ENCODE assay signal across 8 cellular contexts in genomic region chr13:50080856-50081105, GRCh38.
DNase-seq lines count a peak whose midpoint lies in the region; ATAC-seq and TF ChIP-seq lines count a peak whose summit lies in the region.

No MANE protein-coding gene starts in this region.

- TF ChIP-seq CTCF in C4-2B (conservative IDR thresholded peaks at IDR 0.05) (no peak), astrocyte of the spinal cord (IDR thresholded peaks at IDR 0.05; ENCODE audit: low read depth, low read length) (no peak), right lobe of liver (IDR thresholded peaks at IDR 0.05) (no peak), upper lobe of left lung (IDR thresholded peaks at IDR 0.05) (no peak)

- in situ Hi-C loops in astrocyte of the spinal cord (cut with HindIII; ENCODE audit: low sequenced_read_pairs), result no loop called here

- peak; percentile 54 for DNase-seq in astrocyte of the spinal cord (ENCODE audit: low read depth, low spot score)
- no peak for DNase-seq in right lobe of liver
- DNase-seq in upper lobe of left lung, result no peak
- no peak for DNase-seq in RPMI8226
- no peak for DNase-seq in iPS-NIHi7 (ENCODE audit: extremely low spot score)
- no peak for DNase-seq in hypothalamus (lab: John Stamatoyannopoulos, UW)

- H3K9me3 ChIP-seq in right lobe of liver (no peaks in the 10 kb centered on the region), upper lobe of left lung (no peaks in the 10 kb centered on the region)

- no peaks in the 10 kb centered on the region for H3K27me3 ChIP-seq in right lobe of liver
- no peaks in the 10 kb centered on the region for H3K27me3 ChIP-seq in upper lobe of left lung

- TF ChIP-seq EP300 in upper lobe of left lung (IDR thresholded peaks at IDR 0.05), result no peak

- peak; percentile 1 for ATAC-seq in HG03432 (IDR thresholded peaks at IDR 0.05; ENCODE audit: unreplicated experiment)
- ATAC-seq in right lobe of liver, result no peak
- ATAC-seq in upper lobe of left lung (ENCODE audit: low FRiP score in 2 of 2), result no peak

- H3K4me1 ChIP-seq in right lobe of liver (peaks cover 0 to 19% (median 0%) of the 10 kb centered on the region in 4 donors), upper lobe of left lung (peaks cover 20 to 43% (median 33%) of the 10 kb centered on the region in 4 donors)

- intact Hi-C loops in right lobe of liver (cut with DNase I), result no loop called here

- H3K27ac ChIP-seq in C4-2B, result peak overlapping the region; percentile 97
- peak overlapping the region; percentile 42 to 88 (median 70) for H3K27ac ChIP-seq in right lobe of liver
- H3K27ac ChIP-seq in upper lobe of left lung, result peak overlapping the region; percentile 71 to 96 (median 82)

- 2% methylated on average over 9 of the region's 10 CpGs for WGBS in right lobe of liver (ENCODE audit: insufficient coverage, low coverage, low lambda C conversion rate, missing lambda C conversion rate)
- 1% methylated on average over 10 of the region's 10 CpGs for WGBS in upper lobe of left lung, 2 donors

- peak overlapping the region; percentile 86 for H3K4me3 ChIP-seq in astrocyte of the spinal cord (ENCODE audit: low read depth, low read length)
- H3K4me3 ChIP-seq in right lobe of liver, result peak overlapping the region; percentile 61 to 69 (median 65)
- peak overlapping the region; percentile 70 to 91 (median 82) for H3K4me3 ChIP-seq in upper lobe of left lung

- H3K36me3 ChIP-seq in right lobe of liver, result no peaks in the 10 kb centered on the region
- no peaks in the 10 kb centered on the region for H3K36me3 ChIP-seq in upper lobe of left lung

- TF ChIP-seq POLR2A in right lobe of liver (IDR thresholded peaks at IDR 0.05) (no peak), upper lobe of left lung (IDR thresholded peaks at IDR 0.05) (no peak)
